ENCODE assay signal across 13 cellular contexts in genomic region chr2:181813963-181814565, GRCh38.
DNase-seq lines count a peak whose midpoint lies in the region; ATAC-seq and TF ChIP-seq lines count a peak whose summit lies in the region.
"Had no signal": no experiment of that assay in that cellular context is flagged by ENCODE, and none has a peak within 500 bp of the region (broad histone marks: within the 10 kb centered on the region; RNA-seq: fewer than 3 reads in every experiment).

No MANE protein-coding gene starts in this region.

- POLR2A ChIA-PET in AG04449 (lab: Yijun Ruan, JAX) = no interaction called here

- H3K4me3 ChIP-seq in AG04449 (ENCODE audit: low read depth, low read length) (no peak overlapping the region), HFF-Myc (replicated peaks; ENCODE audit: low read depth, low read length) (no peak overlapping the region), esophagus muscularis mucosa (no peak overlapping the region)
- H3K4me3 ChIP-seq: BLaER1 treated with 17β-estradiol and CSF1 and Interleukin-3, amounts not matched to agents 10 nM and 100 nM; gastrocnemius medialis had no signal

- no peak overlapping the region for H3K27ac ChIP-seq in esophagus muscularis mucosa (replicated peaks in 1 of 4)
- H3K27ac ChIP-seq: BLaER1 treated with 17β-estradiol and CSF1 and Interleukin-3, amounts not matched to agents 10 nM and 100 nM; gastrocnemius medialis had no signal

- H3K36me3 ChIP-seq in esophagus muscularis mucosa = no peaks in the 10 kb centered on the region
- H3K36me3 ChIP-seq: BLaER1 treated with 17β-estradiol and CSF1 and Interleukin-3, amounts not matched to agents 10 nM and 100 nM; gastrocnemius medialis had no signal

- no peak for ATAC-seq in HG02885 (IDR thresholded peaks at IDR 0.05; ENCODE audit: poor library complexity, unreplicated experiment)
- ATAC-seq in GM19324 (IDR thresholded peaks at IDR 0.05; ENCODE audit: low FRiP score, unreplicated experiment) = no peak
- ATAC-seq: gastrocnemius medialis had no signal

- TF ChIP-seq CTCF in AG04449 (IDR thresholded peaks at IDR 0.05; ENCODE audit: insufficient read depth, low read length, missing control alignments) (no peak), HFF-Myc (IDR thresholded peaks at IDR 0.05; ENCODE audit: low read depth, low read length, missing control alignments) (no peak), esophagus muscularis mucosa (IDR thresholded peaks at IDR 0.05) (no peak)

- 71% methylated on average over 3 of the region's 3 CpGs for WGBS in esophagus muscularis mucosa

- TF ChIP-seq EP300 in esophagus muscularis mucosa (IDR thresholded peaks at IDR 0.05) = no peak

- no peaks in the 10 kb centered on the region for H3K9me3 ChIP-seq in esophagus muscularis mucosa
- H3K9me3 ChIP-seq: BLaER1 treated with 17β-estradiol and CSF1 and Interleukin-3, amounts not matched to agents 10 nM and 100 nM; gastrocnemius medialis had no signal

- CTCF ChIA-PET in AG04449 (lab: Yijun Ruan, JAX) = no interaction called here

- H3K4me1 ChIP-seq in esophagus muscularis mucosa = peaks cover 0 to 18% (median 14%) of the 10 kb centered on the region in 4 donors

- TF ChIP-seq POLR2A in esophagus muscularis mucosa (IDR thresholded peaks at IDR 0.05; ENCODE audit: low read depth) = no peak

- intact Hi-C loops in esophagus muscularis mucosa (cut with DNase I) = no loop called here

- no peaks in the 10 kb centered on the region for H3K27me3 ChIP-seq in esophagus muscularis mucosa
- H3K27me3 ChIP-seq: BLaER1 treated with 17β-estradiol and CSF1 and Interleukin-3, amounts not matched to agents 10 nM and 100 nM; gastrocnemius medialis had no signal

- DNase-seq in AG04449 (ENCODE audit: low read depth, low spot score) (peak; percentile 50), HFF-Myc (ENCODE audit: extremely low read depth, low read depth) (peak; percentile 40), amniotic epithelial cell (ENCODE audit: low read depth) (peak; percentile 51), kidney tubule cell (ENCODE audit: low spot score) (peak; percentile 47), pons (ENCODE audit: low spot score) (no peak), esophagus muscularis mucosa (ENCODE audit: extremely low spot score) (no peak)
- DNase-seq: activated gamma-delta T cell, gastrocnemius medialis, NCI-H1930, nephron progenitor cell had no signal

Comparison
In these comparisons a context has a peak if more than half of its experiments do, and no peak if none do; other contexts are left out.
1. DNase-seq: peak in AG04449 (single experiment), HFF-Myc (single experiment), amniotic epithelial cell (single experiment) and kidney tubule cell (single experiment); none in pons (single experiment) and esophagus muscularis mucosa (single experiment).